ENCODE assay signal across 8 cellular contexts in the genomic region with DNA sequence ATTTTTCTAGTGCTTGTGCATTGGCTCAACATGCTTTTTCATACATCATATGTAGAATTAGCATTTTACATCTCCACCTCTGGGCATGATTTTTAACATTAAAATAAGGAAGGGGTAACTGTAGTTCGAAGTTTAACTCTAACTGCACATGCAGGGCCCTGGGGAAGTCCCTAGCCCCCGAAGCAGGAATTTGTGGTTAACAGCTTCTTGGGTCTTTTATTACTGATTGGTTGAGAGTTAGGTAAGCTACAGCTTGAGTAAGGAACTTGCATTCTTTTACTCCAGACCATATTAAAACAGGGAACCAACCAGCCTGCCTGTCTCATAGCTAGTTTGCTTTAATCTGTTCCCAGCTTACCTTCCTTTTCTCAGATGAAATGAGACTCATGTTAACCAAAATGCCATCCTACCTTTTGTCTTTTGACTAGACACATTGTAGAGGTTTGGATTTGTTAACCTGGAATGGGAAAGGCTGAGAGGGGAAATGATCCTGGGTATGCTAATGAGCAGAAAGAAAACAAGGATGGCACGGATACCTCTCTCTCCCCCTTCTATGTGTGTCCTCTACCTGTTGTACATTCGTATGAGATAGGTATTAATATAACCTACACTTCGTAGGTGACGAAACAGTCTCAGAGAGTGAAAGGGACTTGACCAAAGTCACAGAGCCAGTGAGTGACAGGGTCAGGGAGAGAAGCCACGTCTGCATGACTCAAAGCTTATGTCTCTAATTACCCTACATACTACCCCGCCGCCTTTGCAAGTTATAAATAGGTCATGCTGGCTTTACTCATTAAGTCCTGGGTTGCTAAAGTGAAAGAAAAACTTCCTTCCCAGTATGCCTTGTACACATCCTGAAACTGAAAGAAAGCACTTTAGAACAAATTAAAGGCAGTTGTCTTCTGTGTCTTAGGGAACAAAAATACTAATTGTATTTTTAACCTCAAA.
A peak's percentile ranks its signal among the peaks of the same experiment; 100 is the strongest.
DNase-seq lines count a peak whose midpoint lies in the region; ATAC-seq and TF ChIP-seq lines count a peak whose summit lies in the region.

No MANE protein-coding gene starts in this region.

- peaks cover 0 to 4% (median 3%) of the 10 kb centered on the region in 3 donors for H3K9me3 Mint-ChIP-seq in T-cell
- no peaks in the 10 kb centered on the region for H3K9me3 Mint-ChIP-seq in effector memory CD8-positive, alpha-beta T cell
- H3K9me3 Mint-ChIP-seq in stimulated activated effector memory CD8-positive, alpha-beta T cell treated with anti-CD3 and anti-CD28 coated beads, Interleukin-12 subunit alpha, Interleukin-12 subunit beta, amount 100 ng/mL, for 72 hours: no peaks in the 10 kb centered on the region

- DNase-seq in T-cell (peak in 29 of 34 experiments; percentile 2 to 51 (median 16)), NCI-H345 (lab: John Stamatoyannopoulos, UW) (no peak), ureter (ENCODE audit: low spot score) (no peak), HEK293T (ENCODE audit: extremely low spot score) (no peak)
- peak; percentile 22 to 27 (median 24) for DNase-seq in effector memory CD8-positive, alpha-beta T cell
- DNase-seq in stimulated activated effector memory CD8-positive, alpha-beta T cell treated with anti-CD3 and anti-CD28 coated beads, Interleukin-12 subunit alpha, Interleukin-12 subunit beta, amount 100 ng/mL, for 72 hours (ENCODE audit: low spot score in 2 of 2): peak; percentile 6 to 52

- ATAC-seq in GM19324 (IDR thresholded peaks at IDR 0.05; ENCODE audit: low FRiP score, unreplicated experiment) (peak; percentile 96), HG03103 (IDR thresholded peaks at IDR 0.05; ENCODE audit: low read depth, unreplicated experiment) (peak; percentile 73), T-cell (replicated peaks in 1 of 4) (peak; percentile 77 to 86 (median 78))
- ATAC-seq in effector memory CD8-positive, alpha-beta T cell (replicated peaks): peak; percentile 85
- peak; percentile 99 for ATAC-seq in stimulated activated effector memory CD8-positive, alpha-beta T cell treated with anti-CD3 and anti-CD28 coated beads, Interleukin-12 subunit alpha, Interleukin-12 subunit beta, amount 100 ng/mL, for 72 hours

- POLR2A ChIA-PET in T-cell (lab: Charles Lee): no interaction called here
- POLR2A ChIA-PET in HEK293T (lab: Yijun Ruan, JAX): no interaction called here

- CTCF ChIA-PET in T-cell (lab: Charles Lee) (no interaction called here), HEK293T (lab: Yijun Ruan, JAX) (no interaction called here)

- H3K27ac Mint-ChIP-seq in T-cell: peak overlapping the region; percentile 93 to 96
- peak overlapping the region; percentile 88 to 92 for H3K27ac Mint-ChIP-seq in effector memory CD8-positive, alpha-beta T cell
- peak overlapping the region; percentile 86 for H3K27ac Mint-ChIP-seq in stimulated activated effector memory CD8-positive, alpha-beta T cell treated with anti-CD3 and anti-CD28 coated beads, Interleukin-12 subunit alpha, Interleukin-12 subunit beta, amount 100 ng/mL, for 72 hours

- peaks cover 30 to 36% (median 34%) of the 10 kb centered on the region in 3 donors for H3K4me1 Mint-ChIP-seq in T-cell
- peaks cover 13 to 15% of the 10 kb centered on the region in 2 donors for H3K4me1 Mint-ChIP-seq in effector memory CD8-positive, alpha-beta T cell (ENCODE audit: low read depth in 2 of 2)
- H3K4me1 Mint-ChIP-seq in stimulated activated effector memory CD8-positive, alpha-beta T cell treated with anti-CD3 and anti-CD28 coated beads, Interleukin-12 subunit alpha, Interleukin-12 subunit beta, amount 100 ng/mL, for 72 hours: peaks cover 14% of the 10 kb centered on the region

- H3K27me3 Mint-ChIP-seq in T-cell: no peaks in the 10 kb centered on the region
- no peaks in the 10 kb centered on the region for H3K27me3 Mint-ChIP-seq in effector memory CD8-positive, alpha-beta T cell

- H3K4me3 Mint-ChIP-seq in T-cell: peak overlapping the region; percentile 77 to 80 (median 77)
- H3K4me3 Mint-ChIP-seq in effector memory CD8-positive, alpha-beta T cell: peak overlapping the region; percentile 65 to 75
- H3K4me3 Mint-ChIP-seq in stimulated activated effector memory CD8-positive, alpha-beta T cell treated with anti-CD3 and anti-CD28 coated beads, Interleukin-12 subunit alpha, Interleukin-12 subunit beta, amount 100 ng/mL, for 72 hours: peak overlapping the region; percentile 51

- no peaks in the 10 kb centered on the region for H3K36me3 Mint-ChIP-seq in T-cell
- H3K36me3 Mint-ChIP-seq in effector memory CD8-positive, alpha-beta T cell (ENCODE audit: insufficient read depth): no peaks in the 10 kb centered on the region
- H3K36me3 Mint-ChIP-seq in stimulated activated effector memory CD8-positive, alpha-beta T cell treated with anti-CD3 and anti-CD28 coated beads, Interleukin-12 subunit alpha, Interleukin-12 subunit beta, amount 100 ng/mL, for 72 hours: no peaks in the 10 kb centered on the region

TF ChIP-seq in HEK293T, 16 proteins besides CTCF, POLR2A, EP300 and RAD21:
- TF ChIP-seq TARDBP (IDR thresholded peaks at IDR 0.05) (no peak), ELF4 (IDR thresholded peaks at IDR 0.05) (no peak), FOXK2 (IDR thresholded peaks at IDR 0.05) (no peak), NFRKB (IDR thresholded peaks at IDR 0.05) (no peak), CTBP1 (IDR thresholded peaks at IDR 0.05; ENCODE audit: borderline replicate concordance) (no peak), LEF1 (IDR thresholded peaks at IDR 0.05; ENCODE audit: borderline replicate concordance) (no peak), HDGF (IDR thresholded peaks at IDR 0.05; ENCODE audit: borderline replicate concordance) (no peak), BHLHE40 (IDR thresholded peaks at IDR 0.05; ENCODE audit: borderline replicate concordance) (no peak), L3MBTL2 (conservative IDR thresholded peaks at IDR 0.05) (no peak), ZNF384 (IDR thresholded peaks at IDR 0.05) (no peak), SP1 (IDR thresholded peaks at IDR 0.05) (no peak), FOXA1 (IDR thresholded peaks at IDR 0.05) (no peak), FOXM1 (IDR thresholded peaks at IDR 0.05; ENCODE audit: borderline replicate concordance) (no peak), ARNT (IDR thresholded peaks at IDR 0.05) (no peak), SUZ12 (IDR thresholded peaks at IDR 0.05) (no peak)
- TF ChIP-seq, protein P1, sequence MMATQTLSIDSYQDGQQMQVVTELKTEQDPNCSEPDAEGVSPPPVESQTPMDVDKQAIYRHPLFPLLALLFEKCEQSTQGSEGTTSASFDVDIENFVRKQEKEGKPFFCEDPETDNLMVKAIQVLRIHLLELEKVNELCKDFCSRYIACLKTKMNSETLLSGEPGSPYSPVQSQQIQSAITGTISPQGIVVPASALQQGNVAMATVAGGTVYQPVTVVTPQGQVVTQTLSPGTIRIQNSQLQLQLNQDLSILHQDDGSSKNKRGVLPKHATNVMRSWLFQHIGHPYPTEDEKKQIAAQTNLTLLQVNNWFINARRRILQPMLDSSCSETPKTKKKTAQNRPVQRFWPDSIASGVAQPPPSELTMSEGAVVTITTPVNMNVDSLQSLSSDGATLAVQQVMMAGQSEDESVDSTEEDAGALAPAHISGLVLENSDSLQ (IDR thresholded peaks at IDR 0.05): no peak
TF ChIP-seq in HEK293T: peak in this region for 0.

Comparison
In these comparisons a context has a peak if more than half of its experiments do, and no peak if none do; other contexts are left out.
1. DNase-seq: peak in T-cell (29 of 34), effector memory CD8-positive, alpha-beta T cell (3 of 3) and stimulated activated effector memory CD8-positive, alpha-beta T cell treated with anti-CD3 and anti-CD28 coated beads, Interleukin-12 subunit alpha, Interleukin-12 subunit beta, amount 100 ng/mL, for 72 hours (2 of 2); none in NCI-H345 (single experiment), ureter (single experiment) and HEK293T (single experiment).
2. Peak in every context shown above with its lines, with median percentiles within 50 percentile points of each other: ATAC-seq, H3K27ac Mint-ChIP-seq and H3K4me3 Mint-ChIP-seq.